In the genomic region with DNA sequence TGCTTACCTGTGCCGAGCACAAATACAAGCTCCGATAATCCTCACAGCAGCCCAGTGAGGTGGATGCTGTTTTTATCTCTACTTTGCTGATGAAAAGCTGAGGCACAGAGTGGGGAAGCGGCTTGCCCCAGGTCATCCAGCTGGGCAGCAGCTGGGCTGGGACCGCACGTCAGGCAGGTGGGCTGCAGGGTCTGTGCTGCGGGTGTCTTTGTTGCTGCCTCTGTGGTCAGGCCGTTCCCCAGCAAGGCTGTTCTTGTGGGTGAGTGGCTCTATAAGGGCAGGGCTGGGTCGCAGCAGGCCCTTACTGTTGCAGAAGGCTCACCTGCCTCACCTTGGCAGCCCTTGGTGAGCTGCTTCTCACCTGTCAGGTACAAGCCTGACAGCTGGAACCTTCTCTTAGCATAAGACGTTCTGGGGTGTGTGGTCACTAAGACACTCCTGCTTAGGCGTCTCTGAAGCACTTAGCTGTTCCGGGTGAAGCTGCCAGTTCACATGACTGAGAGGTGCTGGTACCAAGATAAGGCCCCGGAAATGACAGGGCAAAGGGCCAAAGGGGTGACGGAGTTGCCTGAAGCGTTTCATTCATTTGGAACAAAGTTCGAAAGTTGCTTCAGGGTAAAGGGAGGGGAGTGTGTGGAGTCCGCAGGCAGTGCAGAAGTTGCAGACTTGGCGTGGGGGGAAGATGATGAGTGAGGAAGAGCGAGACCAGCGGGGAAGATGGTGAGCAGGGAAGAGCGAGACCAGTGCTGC, we compare ENCODE assay signal across 12 cellular contexts. TPM values are rescaled to one million over a fixed set of nuclear protein-coding genes. Genes with fewer than 3 reads are reported as not detected.
DNase-seq lines count a peak whose midpoint lies in the region; ATAC-seq, FAIRE-seq and TF ChIP-seq lines count a peak whose summit lies in the region.
"Had no signal": no experiment of that assay in that cellular context is flagged by ENCODE, and none has a peak within 500 bp of the region (broad histone marks: within the 10 kb centered on the region; RNA-seq: fewer than 3 reads in every experiment).

No MANE protein-coding gene starts in this region.

- peak overlapping the region; percentile 90; the same call in 1 of the 2 replicates for H3K27ac ChIP-seq in BLaER1
- H3K27ac ChIP-seq in right lobe of liver = peak overlapping the region; percentile 26 to 93 (median 82)

- no peak for FAIRE-seq in bronchial epithelial cell (lab: Jason Lieb, UNC)
- FAIRE-seq: GM18507 had no signal

- ATAC-seq in right lobe of liver = peak; percentile 84 to 89 (median 86)
- ATAC-seq: GM23338 had no signal

- TF ChIP-seq CTCF in bronchial epithelial cell (IDR thresholded peaks at IDR 0.05; ENCODE audit: insufficient read depth, low read length, severe bottlenecking) (no peak), right lobe of liver (IDR thresholded peaks at IDR 0.05) (no peak)

- no peak for TF ChIP-seq POLR2A in right lobe of liver (IDR thresholded peaks at IDR 0.05)

- H3K4me2 ChIP-seq in BLaER1 = peak overlapping the region; percentile 87
- H3K4me2 ChIP-seq: GM23338 had no signal

- no peak overlapping the region for H3K4me3 ChIP-seq in BLaER1
- no peak overlapping the region for H3K4me3 ChIP-seq in MG63
- H3K4me3 ChIP-seq in bronchial epithelial cell (ENCODE audit: low read depth, low read length) = no peak overlapping the region
- H3K4me3 ChIP-seq in right lobe of liver = no peak overlapping the region
- H3K4me3 ChIP-seq: GM23338 had no signal

- H3K27me3 ChIP-seq in BLaER1 (no peaks in the 10 kb centered on the region), MG63 (no peaks in the 10 kb centered on the region), bronchial epithelial cell (ENCODE audit: control insufficient read depth, insufficient read depth, low read length) (peaks cover 2% of the 10 kb centered on the region), right lobe of liver (no peaks in the 10 kb centered on the region)

- WGBS in right lobe of liver (ENCODE audit: insufficient coverage, low coverage, low lambda C conversion rate, missing lambda C conversion rate) = 4% methylated on average over 9 of the region's 20 CpGs

- peak; percentile 11 for DNase-seq in MG63
- peak; percentile 40 for DNase-seq in bronchial epithelial cell (ENCODE audit: low read depth)
- DNase-seq in right lobe of liver = peak; percentile 90 to 95 (median 93)
- no peak for DNase-seq in activated gamma-delta T cell treated with Interleukin-2 at 50 U/mL for 16 hours
- DNase-seq in NCI-H446 (lab: John Stamatoyannopoulos, UW) = no peak
- no peak for DNase-seq in stimulated activated CD4-positive, alpha-beta T cell treated with anti-CD3 and anti-CD28 coated beads, Interleukin-1b, Interleukin-23, amount 100 ng/mL, for 48 hours
- no peak for DNase-seq in AG08395 (ENCODE audit: low spot score)
- DNase-seq: CD4-positive, alpha-beta memory T cell; NCI-H2171 had no signal

- H3K9ac ChIP-seq in BLaER1 = no peak overlapping the region

- H3K36me3 ChIP-seq in BLaER1 (peaks cover 46% of the 10 kb centered on the region), MG63 (no peaks in the 10 kb centered on the region), bronchial epithelial cell (ENCODE audit: control insufficient read depth, insufficient read depth, low read length) (no peaks in the 10 kb centered on the region), right lobe of liver (peaks cover 0 to 24% (median 8%) of the 10 kb centered on the region in 4 donors)

- H4K20me1 ChIP-seq in BLaER1 = no peaks in the 10 kb centered on the region

- intact Hi-C loops in right lobe of liver (cut with DNase I) = no loop called here

- H3K4me1 ChIP-seq in BLaER1 (peaks cover 74% of the 10 kb centered on the region), right lobe of liver (peaks cover 0 to 33% (median 6%) of the 10 kb centered on the region in 4 donors)

- peaks cover 7% of the 10 kb centered on the region for H3K9me3 ChIP-seq in BLaER1
- H3K9me3 ChIP-seq in MG63 = no peaks in the 10 kb centered on the region
- no peaks in the 10 kb centered on the region for H3K9me3 ChIP-seq in right lobe of liver

RNA-seq across cellular contexts. Expression of gene IRF8, which starts 17.4 kb away (rescaled TPM):
- total RNA-seq in MG63 (2014; rRNA removed; shearing (Covaris generic); ENCODE audit: low replicate concordance) = not detected in 2 replicates
- total RNA-seq in bronchial epithelial cell (not detected in 2 replicates), right lobe of liver (10 to 100 TPM in 5 of 6 experiments, 1 to 10 TPM in 1; 4.8 to 19.6 (median 14.6) TPM)

Comparison
In these comparisons a context has a peak if more than half of its experiments do, and no peak if none do; other contexts are left out.
1. DNase-seq: peak in MG63 (single experiment), bronchial epithelial cell (single experiment) and right lobe of liver (3 of 3); none in activated gamma-delta T cell treated with Interleukin-2 at 50 U/mL for 16 hours (single experiment), NCI-H446 (0 of 2), stimulated activated CD4-positive, alpha-beta T cell treated with anti-CD3 and anti-CD28 coated beads, Interleukin-1b, Interleukin-23, amount 100 ng/mL, for 48 hours (single experiment) and AG08395 (single experiment).